In genomic region chr4:166045457-166045856, GRCh38 we compare ENCODE assay signal across 15 cellular contexts.
DNase-seq lines count a peak whose midpoint lies in the region; ATAC-seq and TF ChIP-seq lines count a peak whose summit lies in the region.
"Had no signal": no experiment of that assay in that cellular context is flagged by ENCODE, and none has a peak within 500 bp of the region (broad histone marks: within the 10 kb centered on the region; RNA-seq: fewer than 3 reads in every experiment).

No MANE protein-coding gene starts in this region.

- H3K27ac ChIP-seq in CD4-positive, alpha-beta T cell (ENCODE audit: low read depth, low read length) = no peak overlapping the region
- H3K27ac ChIP-seq in PC-3 (ENCODE audit: low read length) = peak overlapping the region; percentile 66
- H3K27ac ChIP-seq: dorsolateral prefrontal cortex, ovary had no signal

- H3K9me3 ChIP-seq in CD4-positive, alpha-beta T cell (ENCODE audit: control insufficient read depth, low read length) = no peaks in the 10 kb centered on the region
- no peaks in the 10 kb centered on the region for H3K9me3 ChIP-seq in PC-3 (ENCODE audit: low read length)
- H3K9me3 ChIP-seq: ovary had no signal

- POLR2A ChIA-PET in CD4-positive, alpha-beta T cell (lab: Charles Lee) = no interaction called here
- POLR2A ChIA-PET in PC-3 (lab: Charles Lee; ENCODE audit: unreplicated experiment) = no interaction called here

- H3K9ac ChIP-seq in PC-3 (ENCODE audit: low read length) = 0 out of 2 replicates have a peak overlapping the region, but pooled peaks have one; percentile 15

- H3K36me3 Mint-ChIP-seq in CD4-positive, alpha-beta T cell (ENCODE audit: low read depth) = no peaks in the 10 kb centered on the region
- H3K36me3 Mint-ChIP-seq in glutamatergic neuron (ENCODE audit: unreplicated experiment) = no peaks in the 10 kb centered on the region
- H3K36me3 Mint-ChIP-seq: IgD-negative memory B cell had no signal

- H3K9me3 Mint-ChIP-seq in CD4-positive, alpha-beta T cell = no peaks in the 10 kb centered on the region
- no peaks in the 10 kb centered on the region for H3K9me3 Mint-ChIP-seq in glutamatergic neuron (ENCODE audit: unreplicated experiment)
- H3K9me3 Mint-ChIP-seq: IgD-negative memory B cell had no signal

- no peak for TF ChIP-seq CTCF in CD4-positive, alpha-beta T cell (IDR thresholded peaks at IDR 0.05)
- TF ChIP-seq CTCF in PC-3 (conservative IDR thresholded peaks at IDR 0.05; ENCODE audit: low read depth, low read length) (no peak), glutamatergic neuron (IDR thresholded peaks at IDR 0.05; ENCODE audit: partially characterized antibody, unreplicated experiment) (no peak)

- intact Hi-C loops in CD4-positive, alpha-beta T cell (cut with DNase I, micrococcal nuclease) = no loop called here
- intact Hi-C loops in PC-3 (cut with micrococcal nuclease) = no loop called here

- no peaks in the 10 kb centered on the region for H3K9me2 ChIP-seq in PC-3 (replicated peaks; ENCODE audit: low read length)

- no peaks in the 10 kb centered on the region for H3K27me3 Mint-ChIP-seq in CD4-positive, alpha-beta T cell
- H3K27me3 Mint-ChIP-seq in glutamatergic neuron (ENCODE audit: unreplicated experiment) = no peaks in the 10 kb centered on the region
- H3K27me3 Mint-ChIP-seq: IgD-negative memory B cell had no signal

- no TSS peak for BruUV-seq in PC-3 (replicated peaks; lab: Mats Ljungman, UMichigan)

- no peaks in the 10 kb centered on the region for H3K27me3 ChIP-seq in CD4-positive, alpha-beta T cell (ENCODE audit: control insufficient read depth, insufficient read depth, low read length)
- H3K27me3 ChIP-seq in PC-3 (ENCODE audit: low read length) = no peaks in the 10 kb centered on the region
- H3K27me3 ChIP-seq: ovary had no signal

- ATAC-seq in CD4-positive, alpha-beta T cell (ENCODE audit: poor library complexity) = peak; percentile 49
- ATAC-seq in GM18868 (IDR thresholded peaks at IDR 0.05; ENCODE audit: unreplicated experiment) = peak; percentile 66
- ATAC-seq in HG02798 (IDR thresholded peaks at IDR 0.05; ENCODE audit: poor library complexity, unreplicated experiment) = peak; percentile 79
- ATAC-seq in PC-3 = no peak

- peak in 1 of 10 experiments; percentile 0 for DNase-seq in CD4-positive, alpha-beta T cell
- DNase-seq in PC-3 (no peak), LoVo (ENCODE audit: low spot score) (no peak), glutamatergic neuron (no peak), hypothalamus (lab: John Stamatoyannopoulos, UW) (no peak)
- DNase-seq in stimulated activated CD8-positive, alpha-beta memory T cell treated with anti-CD3 and anti-CD28 coated beads, Interleukin-4, amount 100 ng/mL, for 48 hours = no peak
- DNase-seq: aorta, dorsolateral prefrontal cortex, NCI-H187, NCI-H748 treated with DMSO at 0.1 percent for 48 hours, ovary, SIG-M5 had no signal

- H3K4me1 ChIP-seq in PC-3 (ENCODE audit: insufficient read depth, low read length) = peaks cover 33% of the 10 kb centered on the region

- H3K4me3 Mint-ChIP-seq in CD4-positive, alpha-beta T cell = no peak overlapping the region
- no peak overlapping the region for H3K4me3 Mint-ChIP-seq in glutamatergic neuron (ENCODE audit: unreplicated experiment)
- H3K4me3 Mint-ChIP-seq: IgD-negative memory B cell had no signal

- CTCF ChIA-PET in CD4-positive, alpha-beta T cell (lab: Charles Lee) = no interaction called here
- CTCF ChIA-PET in PC-3 (lab: Charles Lee) = no interaction called here

- H3F3A ChIP-seq in PC-3 (ENCODE audit: low read length, unreplicated experiment) = no peaks in the 10 kb centered on the region

- H3K79me2 ChIP-seq in PC-3 (ENCODE audit: low read length) = no peaks in the 10 kb centered on the region

- no peak overlapping the region for H3K4me3 ChIP-seq in PC-3 (ENCODE audit: low read length)
- H3K4me3 ChIP-seq: dorsolateral prefrontal cortex, ovary had no signal

- H3K27ac Mint-ChIP-seq in CD4-positive, alpha-beta T cell = no peak overlapping the region
- H3K27ac Mint-ChIP-seq in glutamatergic neuron (ENCODE audit: unreplicated experiment) = no peak overlapping the region
- H3K27ac Mint-ChIP-seq: IgD-negative memory B cell had no signal

- H2AFZ ChIP-seq in PC-3 (ENCODE audit: low read length) = no peak overlapping the region

- H3K4me2 ChIP-seq in PC-3 (ENCODE audit: low read length) = peak overlapping the region; percentile 42; the same call in 1 of the 2 replicates

- H3K4me1 Mint-ChIP-seq in CD4-positive, alpha-beta T cell (ENCODE audit: low read depth) = no peaks in the 10 kb centered on the region
- H3K4me1 Mint-ChIP-seq in glutamatergic neuron (ENCODE audit: low read depth, unreplicated experiment) = no peaks in the 10 kb centered on the region
- H3K4me1 Mint-ChIP-seq: IgD-negative memory B cell had no signal

- H4K20me1 ChIP-seq in PC-3 (ENCODE audit: low read length) = no peaks in the 10 kb centered on the region

- no peaks in the 10 kb centered on the region for H3K36me3 ChIP-seq in PC-3 (ENCODE audit: low read depth, low read length)
- H3K36me3 ChIP-seq: ovary had no signal
